21 cellular contexts compared by ENCODE assay signal in the genomic region with DNA sequence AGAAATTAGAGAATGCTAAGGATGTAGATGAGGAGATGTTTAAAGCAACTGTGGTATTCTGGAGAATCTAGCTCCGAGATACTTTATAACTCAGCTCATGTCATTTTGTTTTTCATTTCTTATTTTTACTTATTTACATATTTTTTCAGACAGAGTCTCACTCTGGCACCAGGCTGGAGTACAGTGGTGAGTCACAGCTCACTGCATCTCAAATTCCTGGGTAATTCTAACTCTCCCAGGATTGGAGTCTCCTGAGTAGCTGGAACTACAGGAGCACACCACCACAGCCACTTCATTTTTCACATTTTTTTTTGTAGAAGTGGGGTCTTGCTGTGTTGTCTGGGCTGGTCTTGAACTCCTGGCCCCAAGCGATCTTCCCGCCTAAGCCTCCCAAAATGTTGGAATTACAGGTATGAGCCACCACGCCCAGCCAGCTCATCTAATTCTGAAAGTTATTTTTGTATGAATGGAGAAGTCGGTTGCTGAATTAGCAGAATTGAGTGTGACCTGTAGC.
A peak's percentile ranks its signal among the peaks of the same experiment; 100 is the strongest.
DNase-seq lines count a peak whose midpoint lies in the region; ATAC-seq and TF ChIP-seq lines count a peak whose summit lies in the region.
"Had no signal": no experiment of that assay in that cellular context is flagged by ENCODE, and none has a peak within 500 bp of the region (broad histone marks: within the 10 kb centered on the region; RNA-seq: fewer than 3 reads in every experiment).

No MANE protein-coding gene starts in this region.

- intact Hi-C loops in prostate gland (cut with DNase I) = no loop called here
- intact Hi-C loops in CD8-positive, alpha-beta T cell (cut with DNase I, micrococcal nuclease) = no loop called here

- peak overlapping the region; percentile 21 for H3K4me2 ChIP-seq in GM23248 (ENCODE audit: unreplicated experiment)

- H3K79me2 ChIP-seq in GM23248 (ENCODE audit: insufficient read depth) = no peaks in the 10 kb centered on the region

- no peaks in the 10 kb centered on the region for H3K4me1 Mint-ChIP-seq in CD8-positive, alpha-beta T cell (ENCODE audit: low read depth)
- H3K4me1 Mint-ChIP-seq: activated naive CD8-positive, alpha-beta T cell treated with anti-CD3 and anti-CD28 coated beads, Interleukin-2, amount 50 U/mL, for 24 hours had no signal

- ATAC-seq in HG02759 (IDR thresholded peaks at IDR 0.05; ENCODE audit: unreplicated experiment) = no peak
- ATAC-seq in CD8-positive, alpha-beta T cell = no peak
- ATAC-seq: activated naive CD8-positive, alpha-beta T cell treated with anti-CD3 and anti-CD28 coated beads, Interleukin-2, amount 50 U/mL, for 24 hours had no signal

- no peaks in the 10 kb centered on the region for H3K9me3 Mint-ChIP-seq in CD8-positive, alpha-beta T cell
- H3K9me3 Mint-ChIP-seq: activated naive CD8-positive, alpha-beta T cell treated with anti-CD3 and anti-CD28 coated beads, Interleukin-2, amount 50 U/mL, for 24 hours; CD4-positive, alpha-beta T cell; dendritic cell treated with granulocyte-macrophage colony-stimulating factor and Interleukin-4, amounts not matched to agents 40 ng/mL and 50 ng/mL, for 4 days had no signal

- no peak overlapping the region for H3K4me3 ChIP-seq in GM23248
- H3K4me3 ChIP-seq in foreskin fibroblast (ENCODE audit: low read depth in 1 of 2, low read length in 2 of 2) = no peak overlapping the region
- no peak overlapping the region for H3K4me3 ChIP-seq in skeletal muscle tissue (ENCODE audit: low read length in 3 of 3)
- no peak overlapping the region for H3K4me3 ChIP-seq in prostate gland
- H3K4me3 ChIP-seq in CD8-positive, alpha-beta T cell (ENCODE audit: low read depth, low read length) = no peak overlapping the region
- H3K4me3 ChIP-seq: tibial nerve had no signal

- no peak overlapping the region for H3K4me3 Mint-ChIP-seq in CD8-positive, alpha-beta T cell
- H3K4me3 Mint-ChIP-seq: activated naive CD8-positive, alpha-beta T cell treated with anti-CD3 and anti-CD28 coated beads, Interleukin-2, amount 50 U/mL, for 24 hours; CD4-positive, alpha-beta T cell; dendritic cell treated with granulocyte-macrophage colony-stimulating factor and Interleukin-4, amounts not matched to agents 40 ng/mL and 50 ng/mL, for 4 days had no signal

- H3K27me3 ChIP-seq in GM23248 (replicated peaks; ENCODE audit: insufficient read depth) = no peaks in the 10 kb centered on the region
- H3K27me3 ChIP-seq in skeletal muscle tissue (ENCODE audit: control insufficient read depth in 3 of 3, insufficient read depth in 3 of 3, low read length in 3 of 3) = no peaks in the 10 kb centered on the region
- H3K27me3 ChIP-seq in prostate gland (replicated peaks; ENCODE audit: insufficient read depth) = no peaks in the 10 kb centered on the region
- no peaks in the 10 kb centered on the region for H3K27me3 ChIP-seq in CD8-positive, alpha-beta T cell (ENCODE audit: insufficient read depth, low read length)
- H3K27me3 ChIP-seq: tibial nerve had no signal

- TF ChIP-seq POLR2A in prostate gland (IDR thresholded peaks at IDR 0.05) = no peak

- in situ Hi-C loops in GM23248 (cut with MboI) = no loop called here

- CTCF ChIA-PET in CD8-positive, alpha-beta T cell (lab: Charles Lee) = interaction anchor here (1.2 to 1.6 kb wide), 2 partner anchors 10 to 11 kb away, joined by 3 read pairs; no protein-coding TSS in a partner anchor

- no peaks in the 10 kb centered on the region for H4K20me1 ChIP-seq in GM23248 (ENCODE audit: insufficient read depth)

- POLR2A ChIA-PET in CD8-positive, alpha-beta T cell (lab: Charles Lee) = no interaction called here

- H3K27ac Mint-ChIP-seq in CD8-positive, alpha-beta T cell = no peak overlapping the region
- H3K27ac Mint-ChIP-seq: activated naive CD8-positive, alpha-beta T cell treated with anti-CD3 and anti-CD28 coated beads, Interleukin-2, amount 50 U/mL, for 24 hours; CD4-positive, alpha-beta T cell; dendritic cell treated with granulocyte-macrophage colony-stimulating factor and Interleukin-4, amounts not matched to agents 40 ng/mL and 50 ng/mL, for 4 days had no signal

- H3K9ac ChIP-seq in GM23248 = no peak overlapping the region
- H3K9ac ChIP-seq in skeletal muscle tissue (ENCODE audit: low read depth in 1 of 3, low read length in 3 of 3) = no peak overlapping the region

- no peaks in the 10 kb centered on the region for H3K9me2 ChIP-seq in GM23248 (ENCODE audit: insufficient read depth)

- H3K27ac ChIP-seq in GM23248 = no peak overlapping the region
- H3K27ac ChIP-seq in skeletal muscle tissue (ENCODE audit: low read depth, low read length) = peak overlapping the region; percentile 21
- H3K27ac ChIP-seq in prostate gland = no peak overlapping the region
- no peak overlapping the region for H3K27ac ChIP-seq in CD8-positive, alpha-beta T cell (ENCODE audit: low read depth, low read length)
- H3K27ac ChIP-seq: tibial nerve had no signal

- 89 to 91% methylated on average over 5 of the region's 5 CpGs for WGBS in GM23248 (ENCODE audit: low coverage in 1 of 2, low lambda C conversion rate in 2 of 2, missing lambda C conversion rate in 2 of 2), 2 experiments
- 96% methylated on average over 5 of the region's 5 CpGs for WGBS in prostate gland

- H3K36me3 ChIP-seq in GM23248 (ENCODE audit: low read depth) (no peaks in the 10 kb centered on the region), skeletal muscle tissue (ENCODE audit: control insufficient read depth in 3 of 3, insufficient read depth in 3 of 3, low read length in 3 of 3) (peaks cover 3 to 26% (median 12%) of the 10 kb centered on the region in 3 donors), prostate gland (no peaks in the 10 kb centered on the region)
- H3K36me3 ChIP-seq in CD8-positive, alpha-beta T cell (ENCODE audit: insufficient read depth, low read length) = no peaks in the 10 kb centered on the region
- H3K36me3 ChIP-seq: tibial nerve had no signal

- no peak for TF ChIP-seq CTCF in foreskin fibroblast (IDR thresholded peaks at IDR 0.05; ENCODE audit: low read depth, low read length)
- TF ChIP-seq CTCF in prostate gland (IDR thresholded peaks at IDR 0.05) = no peak
- TF ChIP-seq CTCF in CD8-positive, alpha-beta T cell (IDR thresholded peaks at IDR 0.05) = no peak

- H3K9me3 ChIP-seq in GM23248 (ENCODE audit: low read depth) = no peaks in the 10 kb centered on the region
- no peaks in the 10 kb centered on the region for H3K9me3 ChIP-seq in skeletal muscle tissue (ENCODE audit: control insufficient read depth in 3 of 3, low read length in 3 of 3)
- no peaks in the 10 kb centered on the region for H3K9me3 ChIP-seq in prostate gland
- H3K9me3 ChIP-seq in CD8-positive, alpha-beta T cell (ENCODE audit: low read length) = no peaks in the 10 kb centered on the region
- H3K9me3 ChIP-seq: tibial nerve had no signal

- peak overlapping the region; percentile 69; the same call in 1 of the 2 replicates for H2AFZ ChIP-seq in GM23248

- peak; percentile 69 for DNase-seq in GM23248
- peak; percentile 37 for DNase-seq in amniotic epithelial cell (ENCODE audit: low read depth)
- DNase-seq in foreskin fibroblast = peak; percentile 38 to 65
- no peak for DNase-seq in NCI-H1694 (lab: John Stamatoyannopoulos, UW)
- DNase-seq in prostate gland (ENCODE audit: low spot score) = no peak
- no peak for DNase-seq in CD8-positive, alpha-beta T cell
- DNase-seq: activated CD4-positive, alpha-beta T cell treated with anti-CD3 and anti-CD28 coated beads for 1 hour; activated naive CD8-positive, alpha-beta T cell treated with anti-CD3 and anti-CD28 coated beads, Interleukin-2, amount 50 U/mL, for 24 hours; activated T-cell treated with anti-CD3 and anti-CD28 coated beads for 4 hours; CD4-positive, alpha-beta T cell; GDM1; Karpas-422; NCI-H1930; NCI-H524 treated with DMSO at 0.1 percent for 48 hours; occipital lobe; stimulated activated CD4-positive, alpha-beta T cell treated with anti-CD3 and anti-CD28 coated beads, Interleukin-15, amount 100 ng/mL, for 24 hours; T-helper 1 cell had no signal

- peaks cover 4% of the 10 kb centered on the region; the same call in 1 of the 2 replicates for H3F3A ChIP-seq in GM23248 (ENCODE audit: insufficient read depth)

- H3K27me3 Mint-ChIP-seq in CD8-positive, alpha-beta T cell (ENCODE audit: low read depth) = no peaks in the 10 kb centered on the region
- H3K27me3 Mint-ChIP-seq: dendritic cell treated with granulocyte-macrophage colony-stimulating factor and Interleukin-4, amounts not matched to agents 40 ng/mL and 50 ng/mL, for 4 days had no signal

- H3K4me1 ChIP-seq in GM23248 (ENCODE audit: insufficient read depth) (peaks cover 7% of the 10 kb centered on the region; the same call in 1 of the 2 replicates), skeletal muscle tissue (ENCODE audit: control insufficient read depth in 3 of 3, insufficient read depth in 3 of 3, low read length in 3 of 3) (peaks cover 0 to 3% (median 0%) of the 10 kb centered on the region in 3 donors), prostate gland (replicated peaks) (no peaks in the 10 kb centered on the region)
- no peaks in the 10 kb centered on the region for H3K4me1 ChIP-seq in CD8-positive, alpha-beta T cell (ENCODE audit: insufficient read depth, low read length)
- H3K4me1 ChIP-seq: tibial nerve had no signal

- no peaks in the 10 kb centered on the region for H3K36me3 Mint-ChIP-seq in CD8-positive, alpha-beta T cell

Comparison
In these comparisons a context has a peak if more than half of its experiments do, and no peak if none do; other contexts are left out.
1. DNase-seq: peak in GM23248 (single experiment), amniotic epithelial cell (single experiment) and foreskin fibroblast (2 of 2); none in NCI-H1694 (single experiment), prostate gland (single experiment) and CD8-positive, alpha-beta T cell (0 of 7).